13 cellular contexts compared by ENCODE assay signal in the genomic region with DNA sequence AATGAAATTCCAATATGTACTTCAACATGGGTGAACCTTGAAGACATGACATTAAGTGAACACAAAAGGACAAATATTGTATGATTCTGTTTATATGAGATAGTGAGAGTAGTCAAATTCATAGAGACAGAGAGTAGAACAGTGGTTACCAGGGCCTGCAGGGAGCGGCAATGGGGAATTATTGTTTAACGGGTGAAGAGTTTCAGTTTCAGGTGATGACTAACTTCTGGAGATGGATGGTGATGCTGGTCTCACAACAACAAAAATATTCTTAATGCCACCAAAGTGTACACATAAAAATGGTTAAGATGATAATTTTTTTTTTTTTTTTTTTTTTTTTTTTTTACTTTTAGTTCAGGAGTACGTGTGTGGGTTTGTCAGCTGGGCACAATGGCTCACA.
DNase-seq lines count a peak whose midpoint lies in the region; ATAC-seq lines count a peak whose summit lies in the region.
"Had no signal": no experiment of that assay in that cellular context is flagged by ENCODE, and none has a peak within 500 bp of the region (broad histone marks: within the 10 kb centered on the region; RNA-seq: fewer than 3 reads in every experiment).

No MANE protein-coding gene starts in this region.

- H3K36me3 ChIP-seq in Karpas-422 (ENCODE audit: insufficient read depth, low read length), result no peaks in the 10 kb centered on the region
- H3K36me3 ChIP-seq: transverse colon had no signal

- H3K79me2 ChIP-seq in Karpas-422 (ENCODE audit: low read length), result no peaks in the 10 kb centered on the region

- ATAC-seq in GM18498 (IDR thresholded peaks at IDR 0.05; ENCODE audit: unreplicated experiment) (peak; percentile 98), GM19351 (IDR thresholded peaks at IDR 0.05; ENCODE audit: unreplicated experiment) (peak; percentile 96), HG02884 (IDR thresholded peaks at IDR 0.05; ENCODE audit: unreplicated experiment) (peak; percentile 92)

- H3K27ac ChIP-seq in Karpas-422 (ENCODE audit: low read length), result no peak overlapping the region
- H3K27ac ChIP-seq: SK-N-MC, transverse colon had no signal

- no peaks in the 10 kb centered on the region for H4K20me1 ChIP-seq in Karpas-422 (ENCODE audit: insufficient read depth, low read depth, low read length)

- H3K4me1 ChIP-seq in Karpas-422 (ENCODE audit: low read length), result peaks cover 11% of the 10 kb centered on the region
- H3K4me1 ChIP-seq: transverse colon had no signal

- no peaks in the 10 kb centered on the region for H3K27me3 ChIP-seq in Karpas-422 (ENCODE audit: low read length)
- H3K27me3 ChIP-seq: transverse colon had no signal

- no peaks in the 10 kb centered on the region for H3K9me3 ChIP-seq in Karpas-422 (ENCODE audit: low read length)

- H3K9me2 ChIP-seq in Karpas-422 (replicated peaks; ENCODE audit: insufficient read depth, low read length), result no peaks in the 10 kb centered on the region

- H3K9ac ChIP-seq in Karpas-422 (ENCODE audit: low read length), result no peak overlapping the region

- H3K4me3 ChIP-seq in Karpas-422 (ENCODE audit: low read length), result no peak overlapping the region
- H3K4me3 ChIP-seq: SK-N-MC, transverse colon had no signal

- DNase-seq in MV-4-11 (lab: John Stamatoyannopoulos, UW), result peak; percentile 62
- no peak for DNase-seq in stimulated activated CD8-positive, alpha-beta memory T cell treated with anti-CD3 and anti-CD28 coated beads, Interleukin-4, amount 100 ng/mL, for 48 hours
- no peak for DNase-seq in Karpas-422
- DNase-seq in NCI-H526 (lab: John Stamatoyannopoulos, UW), result no peak
- no peak for DNase-seq in islet precursor cell
- DNase-seq: Calu3, H9, NCI-H1417, transverse colon had no signal

- H2AFZ ChIP-seq in Karpas-422 (ENCODE audit: low read length), result no peak overlapping the region

- no peak overlapping the region for H3K4me2 ChIP-seq in Karpas-422 (ENCODE audit: low read depth, low read length, poor library complexity, severe bottlenecking)
